ENCODE assay signal across 20 cellular contexts in the genomic region with DNA sequence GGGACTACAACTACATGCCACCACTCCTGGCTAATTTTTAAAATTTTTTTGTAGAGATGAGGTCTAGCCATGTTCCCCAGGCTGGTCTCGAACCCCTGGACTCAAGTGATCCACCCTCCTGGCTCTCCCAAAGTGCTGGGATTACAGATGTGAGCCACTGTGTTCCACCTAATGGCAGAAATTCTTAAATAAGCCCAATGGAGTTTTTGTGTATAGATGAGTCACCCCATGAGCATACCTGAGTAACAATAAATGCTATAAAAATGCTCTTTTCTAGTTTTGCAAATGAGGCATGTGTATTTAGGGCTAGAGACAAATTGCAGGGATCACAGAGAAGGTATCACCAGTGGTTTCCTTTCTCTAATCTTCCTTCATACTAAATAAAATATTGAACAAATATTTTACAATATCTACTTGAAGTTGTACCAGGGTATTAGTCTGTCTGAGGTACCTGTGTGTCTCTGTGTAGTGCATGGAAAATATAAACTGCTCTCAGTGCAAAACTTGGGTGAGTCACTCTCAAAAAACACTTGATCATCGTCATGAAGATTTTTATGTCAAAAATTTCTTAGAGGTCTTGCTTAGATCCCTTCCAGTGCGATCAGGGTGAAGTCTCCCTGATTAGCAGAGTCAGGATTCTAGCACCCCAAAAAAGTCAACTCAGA.
"Had no signal": no experiment of that assay in that cellular context is flagged by ENCODE, and none has a peak within 500 bp of the region (broad histone marks: within the 10 kb centered on the region; RNA-seq: fewer than 3 reads in every experiment).

No MANE protein-coding gene starts in this region.

- H3K36me3 ChIP-seq: lower lobe of right lung, pancreas had no signal

- DNase-seq: activated CD4-positive, alpha-beta T cell treated with anti-CD3 and anti-CD28 coated beads, Interleukin-2, amount 10 ng/mL, durations not matched to agents 24 days and 14 days; activated CD4-positive, CD25-positive, alpha-beta regulatory T cell; activated CD8-positive, alpha-beta memory T cell treated with anti-CD3 and anti-CD28 coated beads, Interleukin-2, amount 50 U/mL, for 48 hours; activated gamma-delta T cell; activated T-cell treated with anti-CD3 and anti-CD28 coated beads, Interleukin-2, amount 50 U/mL, for 72 hours; amniotic stem cell; body of pancreas; cortex of kidney; effector CD4-positive, alpha-beta T cell; head of caudate nucleus; left cardiac atrium; lower lobe of right lung; pancreas; stimulated activated CD4-positive, alpha-beta T cell treated with anti-CD3 and anti-CD28 coated beads, Interleukin-4, amount 100 ng/mL, for 24 hours; stimulated activated naive CD4-positive, alpha-beta T cell treated with Interleukin-2 at 50 U/mL for 16 hours; substantia nigra; trophoblast cell had no signal

- H3K4me1 ChIP-seq: body of pancreas, lower lobe of right lung, pancreas had no signal

- H3K27ac ChIP-seq: body of pancreas, lower lobe of right lung, pancreas had no signal

- ATAC-seq: activated naive CD4-positive, alpha-beta T cell treated with anti-CD3 and anti-CD28 coated beads, Interleukin-2, amount 50 U/mL, for 72 hours; activated T-cell treated with anti-CD3 and anti-CD28 coated beads, Interleukin-2, amount 50 U/mL, for 72 hours; body of pancreas; left cardiac atrium; lower lobe of right lung; pancreas had no signal

- FAIRE-seq: endothelial cell of umbilical vein, frontal cortex, pancreas had no signal

- H3K27me3 ChIP-seq: body of pancreas, pancreas had no signal

- H3K4me3 ChIP-seq: body of pancreas, lower lobe of right lung, pancreas had no signal

- H3K9me3 ChIP-seq: body of pancreas, lower lobe of right lung, pancreas had no signal
